ENCODE assay signal across 23 cellular contexts in the genomic region with DNA sequence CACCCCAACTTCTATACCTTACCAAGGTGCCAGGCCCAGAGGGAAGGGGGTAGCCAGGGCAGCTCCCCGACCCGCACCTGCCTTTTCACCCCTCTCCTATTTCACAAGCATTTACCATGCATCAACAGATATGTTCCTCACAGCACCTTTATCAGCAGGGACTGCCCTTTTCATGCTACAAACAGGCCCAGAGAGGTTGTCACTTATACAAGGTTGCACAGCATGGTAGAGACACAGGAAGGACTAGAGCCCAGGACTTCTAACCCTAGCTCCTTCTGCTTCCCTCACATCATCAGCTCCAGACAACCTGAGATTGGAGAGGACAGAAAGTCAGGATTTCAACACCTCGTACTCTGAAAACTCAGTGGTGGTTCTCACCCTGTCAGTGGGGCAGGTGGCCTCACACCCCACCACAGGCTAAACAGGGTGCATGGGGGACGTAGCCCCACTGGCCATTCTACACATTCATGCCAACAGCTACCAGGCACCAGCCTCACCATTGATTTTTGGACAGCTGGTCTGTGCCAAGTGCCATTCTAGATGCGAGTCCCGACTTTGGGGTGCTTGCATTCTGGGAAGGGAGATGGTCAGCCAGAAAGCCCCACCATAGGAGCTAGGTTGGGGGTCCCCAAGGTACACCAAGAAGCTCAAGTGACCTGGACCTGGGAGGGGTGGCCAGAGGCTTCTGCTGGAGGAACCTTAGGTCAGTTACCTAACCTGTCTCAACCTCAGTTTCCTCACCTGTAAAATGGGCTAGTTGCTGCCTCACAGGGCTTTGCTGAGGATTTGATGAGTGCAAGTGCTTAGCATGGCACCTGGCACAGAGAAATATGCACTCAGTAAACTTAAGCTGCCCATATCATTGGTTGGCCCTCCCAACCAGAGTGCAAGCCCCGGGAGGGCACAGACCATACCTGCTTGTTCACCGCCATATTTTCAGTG. TPM values are rescaled to one million over a fixed set of nuclear protein-coding genes. Genes with fewer than 3 reads are reported as not detected.
DNase-seq lines count a peak whose midpoint lies in the region; FAIRE-seq and TF ChIP-seq lines count a peak whose summit lies in the region.
"Had no signal": no experiment of that assay in that cellular context is flagged by ENCODE, and none has a peak within 500 bp of the region (broad histone marks: within the 10 kb centered on the region; RNA-seq: fewer than 3 reads in every experiment).

No MANE protein-coding gene starts in this region.

- intact Hi-C loops in breast epithelium (cut with DNase I; ENCODE audit: low total_unique reads): no loop called here
- intact Hi-C loops in mammary epithelial cell (cut with micrococcal nuclease): no loop called here
- intact Hi-C loops in adrenal gland (cut with DNase I): loop anchor here in 1 of 2 donors (5.0 kb wide), 1 partner anchor 35 kb away; no protein-coding TSS in a partner anchor
- intact Hi-C loops in dorsolateral prefrontal cortex (cut with DNase I): no loop called here

- FAIRE-seq in RCC 7860 (lab: Jason Lieb, UNC): no peak

- in situ Hi-C loops in mammary epithelial cell (cut with MboI; ENCODE audit: low sequenced_read_pairs in 2 of 2): no loop called here

- H3K27ac Mint-ChIP-seq in osteocyte (ENCODE audit: unreplicated experiment): peak overlapping the region; percentile 99
- H3K27ac Mint-ChIP-seq: CD4-positive, alpha-beta T cell had no signal

- no peaks in the 10 kb centered on the region for H3K27me3 ChIP-seq in breast epithelium
- no peaks in the 10 kb centered on the region for H3K27me3 ChIP-seq in mammary epithelial cell (ENCODE audit: insufficient read depth, low read length)
- H3K27me3 ChIP-seq in adrenal gland: no peaks in the 10 kb centered on the region
- no peaks in the 10 kb centered on the region for H3K27me3 ChIP-seq in dorsolateral prefrontal cortex
- H3K27me3 ChIP-seq: BLaER1 had no signal

- CTCF ChIA-PET in mammary epithelial cell (lab: Charles Lee; ENCODE audit: low non-redundant PET): interaction anchor here (0.6 kb wide), 2 partner anchors 88 to 92 kb away, joined by 4 to 5 read pairs; no protein-coding TSS in a partner anchor

- no peaks in the 10 kb centered on the region for H3K9me3 Mint-ChIP-seq in osteocyte (ENCODE audit: unreplicated experiment)
- H3K9me3 Mint-ChIP-seq: CD4-positive, alpha-beta T cell; HFFc6 had no signal

- peaks cover 88% of the 10 kb centered on the region for H3K79me2 ChIP-seq in mammary epithelial cell (ENCODE audit: insufficient read depth, low read length)

- peaks cover 6 to 31% of the 10 kb centered on the region in 2 donors for H3K4me1 ChIP-seq in breast epithelium
- peaks cover 37% of the 10 kb centered on the region for H3K4me1 ChIP-seq in mammary epithelial cell (ENCODE audit: insufficient read depth, low read length)
- peaks cover 51 to 55% of the 10 kb centered on the region in 2 donors for H3K4me1 ChIP-seq in adrenal gland (replicated peaks in 1 of 2)

- peak overlapping the region; percentile 40 to 55 for H3K27ac ChIP-seq in breast epithelium
- no peak overlapping the region for H3K27ac ChIP-seq in mammary epithelial cell (ENCODE audit: insufficient read depth, low read depth, low read length)
- H3K27ac ChIP-seq in adrenal gland: peak overlapping the region in 4 of 5 donors; percentile 25 to 90 (median 84)
- H3K27ac ChIP-seq in dorsolateral prefrontal cortex: peak overlapping the region in 58 of 59 donors; percentile 16 to 100 (median 94)
- H3K27ac ChIP-seq: 22Rv1, BLaER1 had no signal

- H2AFZ ChIP-seq in mammary epithelial cell (ENCODE audit: low read depth, low read length): no peak overlapping the region

- H3K27me3 Mint-ChIP-seq in osteocyte (ENCODE audit: unreplicated experiment): no peaks in the 10 kb centered on the region
- H3K27me3 Mint-ChIP-seq: CD4-positive, alpha-beta T cell had no signal

- 84% methylated on average over 8 of the region's 8 CpGs for WGBS in mammary epithelial cell (ENCODE audit: low coverage, missing lambda C conversion rate)
- 73 to 84% (median 79%) methylated on average over 7 to 8 of the region's 8 CpGs for WGBS in adrenal gland, 4 donors

- dilution Hi-C loops in mammary epithelial cell (cut with HindIII; ENCODE audit: low sequenced_read_pairs): no loop called here

- H3K36me3 ChIP-seq in breast epithelium (no peaks in the 10 kb centered on the region), mammary epithelial cell (ENCODE audit: insufficient read depth, low read length) (peaks cover 15% of the 10 kb centered on the region), adrenal gland (replicated peaks in 1 of 2) (peaks cover 0 to 10% of the 10 kb centered on the region in 2 donors)
- H3K36me3 ChIP-seq: BLaER1 had no signal

- H3K4me3 ChIP-seq in breast epithelium: no peak overlapping the region
- no peak overlapping the region for H3K4me3 ChIP-seq in mammary epithelial cell (replicated peaks in 1 of 3; ENCODE audit: insufficient read depth in 1 of 3, low read depth in 2 of 3, low read length in 3 of 3)
- no peak overlapping the region for H3K4me3 ChIP-seq in adrenal gland
- no peak overlapping the region for H3K4me3 ChIP-seq in dorsolateral prefrontal cortex
- H3K4me3 ChIP-seq: BLaER1 had no signal

- no TSS peak for BruUV-seq in mammary epithelial cell (replicated peaks; lab: Mats Ljungman, UMichigan)

- TF ChIP-seq POLR2A in breast epithelium (IDR thresholded peaks at IDR 0.05): no peak
- TF ChIP-seq POLR2A in adrenal gland (IDR thresholded peaks at IDR 0.05): no peak

- peaks cover 5% of the 10 kb centered on the region for H3K36me3 Mint-ChIP-seq in osteocyte (ENCODE audit: unreplicated experiment)

- H3K4me1 Mint-ChIP-seq in osteocyte (ENCODE audit: unreplicated experiment): peaks cover 50% of the 10 kb centered on the region

- H3K4me3 Mint-ChIP-seq in osteocyte (ENCODE audit: unreplicated experiment): no peak overlapping the region
- H3K4me3 Mint-ChIP-seq: CD4-positive, alpha-beta T cell; HFFc6 had no signal

- no peak overlapping the region for H3K4me2 ChIP-seq in mammary epithelial cell (ENCODE audit: insufficient read depth, low read depth, low read length)

- H4K20me1 ChIP-seq in mammary epithelial cell (ENCODE audit: insufficient read depth, low read length): no peaks in the 10 kb centered on the region
- H4K20me1 ChIP-seq: BLaER1 had no signal

- DNase-seq in breast epithelium (ENCODE audit: low spot score in 2 of 2) (no peak), mammary epithelial cell (no peak), adrenal gland (no peak), dorsolateral prefrontal cortex (no peak), osteocyte (ENCODE audit: extremely low spot score, unreplicated experiment) (no peak), RCC 7860 (ENCODE audit: low spot score) (no peak), mesenteric fat pad (ENCODE audit: low spot score) (no peak), mucosa of gallbladder (ENCODE audit: low spot score) (no peak)
- DNase-seq: ACHN; CD4-positive, alpha-beta T cell; COR-L47; DMS79; H7; HFFc6; NCI-H1105; NCI-H146; NCI-H2029; NCI-H345; NCI-H524; NCI-H774; NK-92 treated with Interleukin-12 subunit alpha and Interleukin-12 subunit beta, amount 100 ng/mL, for 24 hours had no signal

- no peaks in the 10 kb centered on the region for H3K9me3 ChIP-seq in breast epithelium
- H3K9me3 ChIP-seq in mammary epithelial cell (replicated peaks; ENCODE audit: insufficient read depth, low read length): no peaks in the 10 kb centered on the region
- H3K9me3 ChIP-seq in adrenal gland (replicated peaks in 1 of 3): no peaks in the 10 kb centered on the region

- H3K9ac ChIP-seq in mammary epithelial cell (ENCODE audit: insufficient read depth, low read length): no peak overlapping the region
- H3K9ac ChIP-seq: BLaER1 had no signal

- TF ChIP-seq CTCF in breast epithelium (IDR thresholded peaks at IDR 0.05) (no peak), mammary epithelial cell (conservative IDR thresholded peaks at IDR 0.05 in 1 of 2, IDR thresholded peaks at IDR 0.05 in 1 of 2; ENCODE audit: extremely low read depth in 1 of 2, insufficient read depth in 1 of 2, low read depth in 1 of 2, low read length in 2 of 2) (no peak), adrenal gland (IDR thresholded peaks at IDR 0.05) (no peak), dorsolateral prefrontal cortex (IDR thresholded peaks at IDR 0.05 in 54 of 56, conservative IDR thresholded peaks at IDR 0.05 in 2 of 56; ENCODE audit: low read depth in 1 of 56, partially characterized antibody in 56 of 56) (no peak), osteocyte (IDR thresholded peaks at IDR 0.05) (no peak)

RNA-seq across cellular contexts. Expression of gene CHST3, which starts 38.4 kb away (rescaled TPM):
- total RNA-seq in breast epithelium (10 to 100 TPM; 20.2 to 34.5 (median 25.6) TPM), mammary epithelial cell (10 to 100 TPM; 32.4 to 85.0 TPM), adrenal gland (10 to 100 TPM; 32.2 to 49.7 (median 35.9) TPM), dorsolateral prefrontal cortex (10 to 100 TPM in 108 of 120 experiments, 1 to 10 TPM in 12; 7.0 to 62.9 (median 19.6) TPM), osteocyte (35.0 and 40.9 TPM in 2 replicates), mesenteric fat pad (80.3 TPM), mucosa of gallbladder (10.3 TPM)
- polyA plus RNA-seq in mammary epithelial cell (18.1 TPM), adrenal gland (10 to 100 TPM in 1 of 3 donors, 1 to 10 TPM in 2; 3.9 to 30.2 (median 5.4) TPM)
- polyA minus RNA-seq in mammary epithelial cell: 35.7 TPM
- total RNA-seq: CD4-positive, alpha-beta T cell had no signal
